Comparison of ENCODE assay signal across 8 cellular contexts in genomic region chr6:159789377-159790148, GRCh38. TPM values are rescaled to one million over a fixed set of nuclear protein-coding genes. Genes with fewer than 3 reads are reported as not detected.
DNase-seq lines count a peak whose midpoint lies in the region; ATAC-seq, FAIRE-seq and TF ChIP-seq lines count a peak whose summit lies in the region.

Gene TCP1, minus strand, starts transcription at chr6:159789602. Its CDS starts 134 bp downstream, at chr6:159789468.

- intact Hi-C loops in activated CD4-positive, alpha-beta T cell treated with anti-CD3 and anti-CD28 coated beads for 36 hours (cut with DNase I, micrococcal nuclease), result loop anchor here (1.0 to 5.0 kb wide), 10 partner anchors 27 to 972 kb away; partner anchors contain the start of genes ACAT2 (in 2 of the 2), SOD2 (in 2 of the 2), WTAP (in 2 of the 2) and EZR (in 1 of the 2)
- intact Hi-C loops in kidney (cut with DNase I), result no loop called here

- H3K4me3 Mint-ChIP-seq in activated CD4-positive, alpha-beta T cell treated with anti-CD3 and anti-CD28 coated beads for 36 hours, result peak within 1 kb of the TSS; percentile 86

- no peaks in the 10 kb centered on the region for H3K9me3 ChIP-seq in kidney (ENCODE audit: control insufficient read depth in 1 of 2, low read length in 2 of 2)

- FAIRE-seq in kidney (lab: Jason Lieb, UNC), result peak; percentile 94

- H3K36me3 ChIP-seq in kidney (ENCODE audit: control insufficient read depth in 1 of 2, insufficient read depth in 2 of 2, low read length in 2 of 2), result peaks cover 14 to 34% of the 10 kb centered on the region in 2 donors

- DNase-seq in Ammon's horn (ENCODE audit: low spot score) (peak; percentile 99), GM19238 (ENCODE audit: insufficient read length, low spot score) (peak; percentile 84), NCI-H524 (lab: John Stamatoyannopoulos, UW) (peak; percentile 100), choroid plexus epithelial cell (ENCODE audit: low read depth) (peak; percentile 100), kidney (peak; percentile 100)
- DNase-seq in activated CD4-positive, alpha-beta T cell treated with anti-CD3 and anti-CD28 coated beads for 36 hours, result peak; percentile 100
- DNase-seq in stimulated activated CD4-positive, alpha-beta T cell treated with anti-CD3 and anti-CD28 coated beads, Interleukin-15, amount 100 ng/mL, for 24 hours, result peak; percentile 100

- CTCF ChIA-PET in activated CD4-positive, alpha-beta T cell treated with anti-CD3 and anti-CD28 coated beads for 36 hours (lab: Charles Lee), result interaction anchor here (0.6 to 2.9 kb wide), 12 partner anchors 8 to 184 kb away, joined by 3 to 13 read pairs (median 4); no protein-coding TSS in a partner anchor

- POLR2A ChIA-PET in activated CD4-positive, alpha-beta T cell treated with anti-CD3 and anti-CD28 coated beads for 36 hours (lab: Charles Lee), result interaction anchor here (0.5 to 5.6 kb wide), 14 partner anchors 19 to 731 kb away, joined by 3 to 44 read pairs (median 4); partner anchors contain the start of genes ACAT2, IGF2R, SOD2 and WTAP

- peak within 1 kb of the TSS; percentile 99 for H3K27ac Mint-ChIP-seq in activated CD4-positive, alpha-beta T cell treated with anti-CD3 and anti-CD28 coated beads for 36 hours

- ATAC-seq in HG03442 (IDR thresholded peaks at IDR 0.05; ENCODE audit: unreplicated experiment), result peak; percentile 67
- ATAC-seq in activated CD4-positive, alpha-beta T cell treated with anti-CD3 and anti-CD28 coated beads for 36 hours, result peak; percentile 89

- H3K4me1 ChIP-seq in kidney (ENCODE audit: control insufficient read depth in 1 of 2, insufficient read depth in 1 of 2, low read depth in 1 of 2, low read length in 2 of 2), result peaks cover 16 to 23% of the 10 kb centered on the region in 2 donors

- H3K4me1 Mint-ChIP-seq in activated CD4-positive, alpha-beta T cell treated with anti-CD3 and anti-CD28 coated beads for 36 hours, result peaks cover 62% of the 10 kb centered on the region

- TF ChIP-seq CTCF in choroid plexus epithelial cell (conservative IDR thresholded peaks at IDR 0.05; ENCODE audit: low read depth, low read length) (no peak), kidney (IDR thresholded peaks at IDR 0.05; ENCODE audit: borderline replicate concordance, extremely low read depth, insufficient read depth) (no peak)

- H3K4me3 ChIP-seq in choroid plexus epithelial cell (ENCODE audit: low read depth, low read length) (peak within 1 kb of the TSS; percentile 100), kidney (ENCODE audit: low read length in 2 of 2) (peak within 1 kb of the TSS; percentile 95 to 96)

- peak within 1 kb of the TSS; percentile 97 to 100 for H3K9ac ChIP-seq in kidney (ENCODE audit: low read length in 2 of 2)

- no peaks in the 10 kb centered on the region for H3K27me3 Mint-ChIP-seq in activated CD4-positive, alpha-beta T cell treated with anti-CD3 and anti-CD28 coated beads for 36 hours

- H3K9me3 Mint-ChIP-seq in activated CD4-positive, alpha-beta T cell treated with anti-CD3 and anti-CD28 coated beads for 36 hours (ENCODE audit: low read depth), result no peaks in the 10 kb centered on the region

- peaks cover 78% of the 10 kb centered on the region for H3K36me3 Mint-ChIP-seq in activated CD4-positive, alpha-beta T cell treated with anti-CD3 and anti-CD28 coated beads for 36 hours (ENCODE audit: low read depth)

- peak within 1 kb of the TSS; percentile 96 to 99 for H3K27ac ChIP-seq in kidney (ENCODE audit: low read depth in 2 of 2, low read length in 2 of 2)

RNA-seq across cellular contexts. Expression of gene TCP1, which starts in this region (rescaled TPM):
- total RNA-seq in activated CD4-positive, alpha-beta T cell treated with anti-CD3 and anti-CD28 coated beads for 36 hours, result 100 to 1,000 TPM; 358 to 496 TPM
- 130 TPM for total RNA-seq in kidney
- polyA plus RNA-seq in kidney (ENCODE audit: insufficient read depth, low read depth, low replicate concordance), result 121 TPM

Comparison
In these comparisons a context has a peak if more than half of its experiments do, and no peak if none do; other contexts are left out.
1. Peak in every context shown above with its lines: DNase-seq, ATAC-seq, H3K4me3 ChIP-seq and H3K27ac ChIP-seq.